ENCODE assay signal across 29 cellular contexts in the genomic region with DNA sequence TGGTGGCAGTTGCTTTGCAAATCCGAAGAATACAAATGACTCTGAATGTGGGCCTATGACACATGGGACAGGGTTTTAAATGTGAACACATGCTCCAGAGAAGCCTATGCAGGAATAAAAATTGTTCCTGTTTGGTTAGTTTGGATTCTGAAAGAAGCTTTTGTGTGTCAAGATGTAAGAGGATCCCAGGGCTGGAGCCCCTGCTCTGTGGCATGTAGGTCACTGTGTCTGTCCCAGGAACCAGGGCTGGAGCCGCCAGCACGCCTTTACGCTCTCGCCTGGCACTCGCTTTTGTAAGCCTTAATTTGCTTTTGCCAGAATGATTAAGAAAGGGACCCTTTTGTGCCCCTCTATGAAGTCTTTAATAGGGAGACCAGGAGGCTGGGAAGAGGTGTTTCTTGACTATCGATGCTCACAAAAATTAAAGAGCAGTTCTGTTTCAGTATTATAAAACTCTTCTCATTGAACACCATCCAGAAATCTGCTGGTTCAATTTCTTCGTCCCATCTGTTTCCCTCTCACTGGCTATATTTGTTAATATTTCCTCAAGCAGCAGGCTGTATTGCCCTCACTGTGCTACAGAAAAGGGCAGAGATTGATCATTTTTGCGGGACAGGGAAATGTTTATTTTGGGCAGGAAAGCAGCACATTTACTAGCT.
DNase-seq lines count a peak whose midpoint lies in the region; ATAC-seq and TF ChIP-seq lines count a peak whose summit lies in the region.
"Had no signal": no experiment of that assay in that cellular context is flagged by ENCODE, and none has a peak within 500 bp of the region (broad histone marks: within the 10 kb centered on the region; RNA-seq: fewer than 3 reads in every experiment).

No MANE protein-coding gene starts in this region.

- H3K4me1 Mint-ChIP-seq in GM23338, result peaks cover 4% of the 10 kb centered on the region; the same call in 1 of the 3 replicates
- H3K4me1 Mint-ChIP-seq: activated naive CD4-positive, alpha-beta T cell treated with anti-CD3 and anti-CD28 coated beads, Interleukin-2, amount 10 ng/mL, durations not matched to agents 7 days and 5 days; activated T-helper 17 cell treated with anti-CD3 and anti-CD28 coated beads, Interleukin-2, amount 50 U/mL, for 72 hours; immature natural killer cell; memory B cell had no signal

- no peak overlapping the region for H3K4me2 ChIP-seq in GM23338
- H3K4me2 ChIP-seq: A549 had no signal

- no peak overlapping the region for H3K27ac ChIP-seq in GM23338 (ENCODE audit: low read depth)
- H3K27ac ChIP-seq: A549, adrenal gland, ovary, right lobe of liver, SJSA1, thoracic aorta, WERI-Rb-1 had no signal

- no peaks in the 10 kb centered on the region for H3K9me2 ChIP-seq in GM23338 (ENCODE audit: insufficient read depth)

- H3K36me3 Mint-ChIP-seq in GM23338 (ENCODE audit: low read depth), result no peaks in the 10 kb centered on the region
- H3K36me3 Mint-ChIP-seq: activated naive CD4-positive, alpha-beta T cell treated with anti-CD3 and anti-CD28 coated beads, Interleukin-2, amount 10 ng/mL, durations not matched to agents 7 days and 5 days; CD8-positive, alpha-beta T cell; immature natural killer cell; memory B cell had no signal

- H3K36me3 ChIP-seq in GM23338 (ENCODE audit: insufficient read depth), result no peaks in the 10 kb centered on the region
- H3K36me3 ChIP-seq: adrenal gland, ovary, right lobe of liver, SJSA1, thoracic aorta, WERI-Rb-1 had no signal

- H4K20me1 ChIP-seq in GM23338 (replicated peaks; ENCODE audit: insufficient read depth), result no peaks in the 10 kb centered on the region

- H2AFZ ChIP-seq in GM23338, result peak overlapping the region; percentile 75

- H3K27me3 Mint-ChIP-seq in GM23338 (ENCODE audit: insufficient read depth, low read depth, poor library complexity), result no peaks in the 10 kb centered on the region

- no peak overlapping the region for H3K4me3 ChIP-seq in GM23338
- H3K4me3 ChIP-seq: A549, adrenal gland, ovary, right lobe of liver, SJSA1, thoracic aorta had no signal

- peak; percentile 62 for ATAC-seq in GM23338
- ATAC-seq in GM18873 (IDR thresholded peaks at IDR 0.05; ENCODE audit: low FRiP score, unreplicated experiment), result no peak
- ATAC-seq in Right ventricle myocardium inferior, result no peak
- ATAC-seq: A549; activated T-helper 17 cell treated with anti-CD3 and anti-CD28 coated beads, Interleukin-2, amount 50 U/mL, for 72 hours; CD8-positive, alpha-beta T cell; left colon had no signal

- H3K4me3 Mint-ChIP-seq in GM23338, result no peak overlapping the region
- H3K4me3 Mint-ChIP-seq: activated naive CD4-positive, alpha-beta T cell treated with anti-CD3 and anti-CD28 coated beads, Interleukin-2, amount 10 ng/mL, durations not matched to agents 7 days and 5 days; activated T-helper 17 cell treated with anti-CD3 and anti-CD28 coated beads, Interleukin-2, amount 50 U/mL, for 72 hours; CD8-positive, alpha-beta T cell; immature natural killer cell; memory B cell; stimulated activated naive CD8-positive, alpha-beta T cell treated with anti-CD3 and anti-CD28 coated beads, Interleukin-15, Interleukin-2, amounts not matched to agents 100 ng/mL and 50 ng/mL, for 24 hours had no signal

- H3K9me3 Mint-ChIP-seq in GM23338, result no peaks in the 10 kb centered on the region; the same call in 2 of the 3 replicates
- H3K9me3 Mint-ChIP-seq: activated naive CD4-positive, alpha-beta T cell treated with anti-CD3 and anti-CD28 coated beads, Interleukin-2, amount 10 ng/mL, durations not matched to agents 7 days and 5 days; CD8-positive, alpha-beta T cell had no signal

- no peaks in the 10 kb centered on the region for H3K4me1 ChIP-seq in GM23338 (ENCODE audit: insufficient read depth)
- H3K4me1 ChIP-seq: A549, adrenal gland, right lobe of liver, SJSA1 had no signal

- no peaks in the 10 kb centered on the region for H3F3A ChIP-seq in GM23338 (replicated peaks; ENCODE audit: low read depth)

- H3K79me2 ChIP-seq in GM23338 (replicated peaks; ENCODE audit: insufficient read depth), result no peaks in the 10 kb centered on the region

- intact Hi-C loops in Right ventricle myocardium inferior (cut with DNase I), result no loop called here

- H3K27me3 ChIP-seq in GM23338 (ENCODE audit: insufficient read depth), result no peaks in the 10 kb centered on the region
- H3K27me3 ChIP-seq: ovary, right lobe of liver, SJSA1 had no signal

- DNase-seq in GM23338 (ENCODE audit: low spot score), result peak; percentile 3
- DNase-seq in cerebellar cortex (ENCODE audit: low spot score), result peak; percentile 63
- DNase-seq in medulla oblongata (ENCODE audit: extremely low spot score), result peak; percentile 8
- DNase-seq in pons (ENCODE audit: low spot score), result peak; percentile 38
- no peak for DNase-seq in NCI-H1694 (lab: John Stamatoyannopoulos, UW)
- no peak for DNase-seq in SW 1271 (lab: John Stamatoyannopoulos, UW)
- no peak for DNase-seq in Right ventricle myocardium inferior (ENCODE audit: missing footprints)
- DNase-seq: activated CD4-positive, alpha-beta T cell treated with anti-CD3 and anti-CD28 coated beads for 4 hours; activated naive CD4-positive, alpha-beta T cell treated with anti-CD3 and anti-CD28 coated beads, Interleukin-2, amount 10 ng/mL, durations not matched to agents 7 days and 5 days; CD8-positive, alpha-beta T cell; immature natural killer cell; Kasumi-1; left colon; NCI-H1417 treated with DMSO at 0.1 percent for 48 hours; NCI-H2081; NCI-H345; NCI-H82; ovary; right lobe of liver; stimulated activated CD8-positive, alpha-beta memory T cell treated with anti-CD3 and anti-CD28 coated beads, Interleukin-4, amount 100 ng/mL, for 48 hours; WERI-Rb-1 had no signal

- H3K27ac Mint-ChIP-seq in GM23338, result no peak overlapping the region
- H3K27ac Mint-ChIP-seq: activated naive CD4-positive, alpha-beta T cell treated with anti-CD3 and anti-CD28 coated beads, Interleukin-2, amount 10 ng/mL, durations not matched to agents 7 days and 5 days; activated T-helper 17 cell treated with anti-CD3 and anti-CD28 coated beads, Interleukin-2, amount 50 U/mL, for 72 hours; CD8-positive, alpha-beta T cell; immature natural killer cell; memory B cell; stimulated activated naive CD8-positive, alpha-beta T cell treated with anti-CD3 and anti-CD28 coated beads, Interleukin-15, Interleukin-2, amounts not matched to agents 100 ng/mL and 50 ng/mL, for 24 hours had no signal

- TF ChIP-seq CTCF in GM23338 (conservative IDR thresholded peaks at IDR 0.05; ENCODE audit: low read depth in 2 of 2), result no peak

TF ChIP-seq in GM23338, 12 proteins besides CTCF, POLR2A, EP300 and RAD21 (continues in another document):
- TF ChIP-seq, protein P1, sequence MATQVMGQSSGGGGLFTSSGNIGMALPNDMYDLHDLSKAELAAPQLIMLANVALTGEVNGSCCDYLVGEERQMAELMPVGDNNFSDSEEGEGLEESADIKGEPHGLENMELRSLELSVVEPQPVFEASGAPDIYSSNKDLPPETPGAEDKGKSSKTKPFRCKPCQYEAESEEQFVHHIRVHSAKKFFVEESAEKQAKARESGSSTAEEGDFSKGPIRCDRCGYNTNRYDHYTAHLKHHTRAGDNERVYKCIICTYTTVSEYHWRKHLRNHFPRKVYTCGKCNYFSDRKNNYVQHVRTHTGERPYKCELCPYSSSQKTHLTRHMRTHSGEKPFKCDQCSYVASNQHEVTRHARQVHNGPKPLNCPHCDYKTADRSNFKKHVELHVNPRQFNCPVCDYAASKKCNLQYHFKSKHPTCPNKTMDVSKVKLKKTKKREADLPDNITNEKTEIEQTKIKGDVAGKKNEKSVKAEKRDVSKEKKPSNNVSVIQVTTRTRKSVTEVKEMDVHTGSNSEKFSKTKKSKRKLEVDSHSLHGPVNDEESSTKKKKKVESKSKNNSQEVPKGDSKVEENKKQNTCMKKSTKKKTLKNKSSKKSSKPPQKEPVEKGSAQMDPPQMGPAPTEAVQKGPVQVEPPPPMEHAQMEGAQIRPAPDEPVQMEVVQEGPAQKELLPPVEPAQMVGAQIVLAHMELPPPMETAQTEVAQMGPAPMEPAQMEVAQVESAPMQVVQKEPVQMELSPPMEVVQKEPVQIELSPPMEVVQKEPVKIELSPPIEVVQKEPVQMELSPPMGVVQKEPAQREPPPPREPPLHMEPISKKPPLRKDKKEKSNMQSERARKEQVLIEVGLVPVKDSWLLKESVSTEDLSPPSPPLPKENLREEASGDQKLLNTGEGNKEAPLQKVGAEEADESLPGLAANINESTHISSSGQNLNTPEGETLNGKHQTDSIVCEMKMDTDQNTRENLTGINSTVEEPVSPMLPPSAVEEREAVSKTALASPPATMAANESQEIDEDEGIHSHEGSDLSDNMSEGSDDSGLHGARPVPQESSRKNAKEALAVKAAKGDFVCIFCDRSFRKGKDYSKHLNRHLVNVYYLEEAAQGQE (IDR thresholded peaks at IDR 0.05; ENCODE audit: unreplicated experiment), result no peak
- TF ChIP-seq JUNB (IDR thresholded peaks at IDR 0.05; ENCODE audit: unreplicated experiment) (no peak), EZH2phosphoT487 (IDR thresholded peaks at IDR 0.05; ENCODE audit: unreplicated experiment) (no peak)

Comparison
In these comparisons a context has a peak if more than half of its experiments do, and no peak if none do; other contexts are left out.
1. DNase-seq: peak in GM23338 (single experiment), cerebellar cortex (single experiment), medulla oblongata (single experiment) and pons (single experiment); none in NCI-H1694 (single experiment), SW 1271 (0 of 2) and Right ventricle myocardium inferior (single experiment).